Comparison of ENCODE assay signal across 2 cellular contexts in the genomic region with DNA sequence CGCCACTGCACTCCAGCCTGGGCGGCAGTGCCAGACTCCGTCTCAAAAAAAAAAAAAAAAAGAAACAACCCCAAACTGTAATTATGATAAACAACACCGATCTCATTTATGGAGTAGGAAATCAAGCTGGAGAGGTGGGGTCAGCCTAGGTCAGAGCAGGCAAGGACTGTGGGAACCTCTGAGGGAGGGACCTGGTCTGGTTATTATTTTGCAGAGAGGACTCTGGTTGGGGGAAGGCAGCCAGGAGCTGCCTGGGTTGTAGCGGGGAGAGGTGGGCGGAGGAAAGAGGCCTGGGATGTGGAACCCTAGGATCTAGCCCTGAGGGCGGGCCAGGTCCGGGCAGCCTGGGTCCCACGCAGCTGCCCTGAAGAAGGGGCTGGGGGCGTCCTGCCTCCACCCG.
TF ChIP-seq lines count a peak whose summit lies in the region.

No MANE protein-coding gene starts in this region.

TF ChIP-seq in A549, 52 proteins besides CTCF, POLR2A, EP300 and RAD21:
- no peak for TF ChIP-seq EHMT2 (IDR thresholded peaks at IDR 0.05; ENCODE audit: low read depth)
- TF ChIP-seq MAFK (IDR thresholded peaks at IDR 0.05; ENCODE audit: partially characterized antibody), result no peak

TF ChIP-seq in K562, 482 proteins besides CTCF, POLR2A, EP300 and RAD21:
- TF ChIP-seq EGR1 (conservative IDR thresholded peaks at IDR 0.05), result peak; percentile 77
- TF ChIP-seq TCF3 (CRISPR knock-in tag; IDR thresholded peaks at IDR 0.05), result no peak
- no peak for TF ChIP-seq ZFP36 (IDR thresholded peaks at IDR 0.05; ENCODE audit: low read depth, low read length, partially characterized antibody)
- TF ChIP-seq ZNF384 (IDR thresholded peaks at IDR 0.05; ENCODE audit: low read depth, low read length), result peak; percentile 43; the same call in 1 of the 2 replicates
- TF ChIP-seq MBD2 (IDR thresholded peaks at IDR 0.05; ENCODE audit: borderline replicate concordance, low read depth), result 0 out of 2 replicates have a peak, but pooled peaks have one; percentile 9
